In the genomic region with DNA sequence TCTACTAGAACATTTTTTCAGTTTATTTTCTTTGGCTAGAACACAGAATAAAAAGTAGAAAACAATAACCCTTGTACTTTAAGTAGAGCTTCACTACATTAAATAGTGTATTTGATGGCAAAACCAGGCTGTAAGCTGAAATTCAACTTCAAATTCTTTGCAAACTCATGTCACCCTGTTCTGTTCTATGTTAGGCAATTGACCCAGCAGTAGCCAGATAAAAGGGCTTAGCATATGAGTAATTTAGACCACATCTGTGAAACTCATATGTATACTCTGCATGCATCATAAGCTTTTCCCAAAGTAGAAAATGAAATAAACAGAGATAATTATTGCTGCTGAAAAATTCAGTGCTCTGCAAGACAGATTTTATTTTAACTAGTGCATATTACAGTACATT, we compare ENCODE assay signal across 13 cellular contexts.
DNase-seq lines count a peak whose midpoint lies in the region; ATAC-seq, FAIRE-seq and TF ChIP-seq lines count a peak whose summit lies in the region.
"Had no signal": no experiment of that assay in that cellular context is flagged by ENCODE, and none has a peak within 500 bp of the region (broad histone marks: within the 10 kb centered on the region; RNA-seq: fewer than 3 reads in every experiment).

No MANE protein-coding gene starts in this region.

- H3K36me3 ChIP-seq in GM23248 (ENCODE audit: low read depth) (no peaks in the 10 kb centered on the region), psoas muscle (ENCODE audit: insufficient read depth in 1 of 2, low read depth in 1 of 2) (no peaks in the 10 kb centered on the region), tibial nerve (no peaks in the 10 kb centered on the region)
- H3K36me3 ChIP-seq: BLaER1 treated with 17β-estradiol and CSF1 and Interleukin-3, amounts not matched to agents 10 nM and 100 nM; ovary had no signal

- H3K4me2 ChIP-seq in A549: 0 out of 3 replicates have a peak overlapping the region, but pooled peaks have one; percentile 2
- H3K4me2 ChIP-seq in GM23248 (ENCODE audit: unreplicated experiment): peak overlapping the region; percentile 10
- H3K4me2 ChIP-seq: BLaER1 treated with 17β-estradiol and CSF1 and Interleukin-3, amounts not matched to agents 10 nM and 100 nM had no signal

- no peak for TF ChIP-seq EP300 in A549 (IDR thresholded peaks at IDR 0.05)
- no peak for TF ChIP-seq EP300 in tibial nerve (IDR thresholded peaks at IDR 0.05)

- no peak for TF ChIP-seq CTCF in A549 (IDR thresholded peaks at IDR 0.05)
- TF ChIP-seq CTCF in foreskin keratinocyte (conservative IDR thresholded peaks at IDR 0.05): no peak
- no peak for TF ChIP-seq CTCF in psoas muscle (IDR thresholded peaks at IDR 0.05)
- no peak for TF ChIP-seq CTCF in tibial nerve (IDR thresholded peaks at IDR 0.05)

- no peaks in the 10 kb centered on the region for H3K79me2 ChIP-seq in GM23248 (ENCODE audit: insufficient read depth)

- H3K27me3 ChIP-seq in GM23248 (replicated peaks; ENCODE audit: insufficient read depth): no peaks in the 10 kb centered on the region
- H3K27me3 ChIP-seq in foreskin keratinocyte: no peaks in the 10 kb centered on the region
- no peaks in the 10 kb centered on the region for H3K27me3 ChIP-seq in psoas muscle (ENCODE audit: insufficient read depth in 3 of 3, low read length in 2 of 3)
- no peaks in the 10 kb centered on the region for H3K27me3 ChIP-seq in tibial nerve
- H3K27me3 ChIP-seq: BLaER1 treated with 17β-estradiol and CSF1 and Interleukin-3, amounts not matched to agents 10 nM and 100 nM; ovary had no signal

- POLR2A ChIA-PET in A549 (lab: Yijun Ruan, JAX): no interaction called here

- H3K27ac ChIP-seq in A549 (no peak overlapping the region), GM23248 (no peak overlapping the region), foreskin keratinocyte (no peak overlapping the region), psoas muscle (no peak overlapping the region), tibial nerve (no peak overlapping the region)
- H3K27ac ChIP-seq: BLaER1 treated with 17β-estradiol and CSF1 and Interleukin-3, amounts not matched to agents 10 nM and 100 nM; ovary had no signal

- in situ Hi-C loops in GM23248 (cut with MboI): no loop called here

- no peak overlapping the region for H2AFZ ChIP-seq in GM23248

- TF ChIP-seq POLR2A in A549 (IDR thresholded peaks at IDR 0.05; ENCODE audit: low read length) (no peak), tibial nerve (IDR thresholded peaks at IDR 0.05) (no peak)

- H3K9ac ChIP-seq in GM23248: no peak overlapping the region
- H3K9ac ChIP-seq: BLaER1 treated with 17β-estradiol and CSF1 and Interleukin-3, amounts not matched to agents 10 nM and 100 nM had no signal

- no peaks in the 10 kb centered on the region for H3K9me3 ChIP-seq in A549
- H3K9me3 ChIP-seq in GM23248 (ENCODE audit: low read depth): no peaks in the 10 kb centered on the region
- H3K9me3 ChIP-seq in psoas muscle: no peaks in the 10 kb centered on the region
- no peaks in the 10 kb centered on the region for H3K9me3 ChIP-seq in tibial nerve
- H3K9me3 ChIP-seq: BLaER1 treated with 17β-estradiol and CSF1 and Interleukin-3, amounts not matched to agents 10 nM and 100 nM; ovary had no signal

- H3K4me3 ChIP-seq in A549 (no peak overlapping the region), GM23248 (no peak overlapping the region), psoas muscle (no peak overlapping the region), tibial nerve (no peak overlapping the region)
- H3K4me3 ChIP-seq: BLaER1 treated with 17β-estradiol and CSF1 and Interleukin-3, amounts not matched to agents 10 nM and 100 nM; ovary had no signal

- H3K4me1 ChIP-seq in A549 (peaks cover 19% of the 10 kb centered on the region), GM23248 (ENCODE audit: insufficient read depth) (peaks cover 10% of the 10 kb centered on the region; the same call in 1 of the 2 replicates), foreskin keratinocyte (no peaks in the 10 kb centered on the region), psoas muscle (peaks cover 1% of the 10 kb centered on the region), tibial nerve (no peaks in the 10 kb centered on the region)

- no peak for FAIRE-seq in A549 (lab: Jason Lieb, UNC)
- FAIRE-seq: G401.6 had no signal

- DNase-seq in A549 (ENCODE audit: low read depth in 1 of 2, low spot score in 1 of 2) (no peak), GM23248 (peak; percentile 89), amniotic epithelial cell (ENCODE audit: low read depth) (peak; percentile 99), foreskin keratinocyte (peak in 1 of 2 donors; percentile 53), psoas muscle (no peak), tibial nerve (ENCODE audit: low spot score in 2 of 2) (no peak)
- DNase-seq in activated CD8-positive, alpha-beta memory T cell treated with anti-CD3 and anti-CD28 coated beads for 24 hours: no peak
- no peak for DNase-seq in stimulated activated CD4-positive, alpha-beta T cell treated with anti-CD3 and anti-CD28 coated beads, Interleukin-4, amount 100 ng/mL, for 4 hours
- DNase-seq: effector CD4-positive, alpha-beta T cell; ovary; stimulated activated CD4-positive, alpha-beta T cell treated with anti-CD3 and anti-CD28 coated beads, Interleukin-1b, Interleukin-23, amount 100 ng/mL, for 48 hours had no signal

- CTCF ChIA-PET in A549 (lab: Yijun Ruan, JAX): interaction anchor here (0.7 to 1.6 kb wide), 2 partner anchors 64 to 151 kb away, joined by 3 to 5 read pairs; no protein-coding TSS in a partner anchor

- H3F3A ChIP-seq in GM23248 (ENCODE audit: insufficient read depth): peaks cover 13% of the 10 kb centered on the region

- H3K9me2 ChIP-seq in GM23248 (ENCODE audit: insufficient read depth): no peaks in the 10 kb centered on the region

- no peaks in the 10 kb centered on the region for H4K20me1 ChIP-seq in GM23248 (ENCODE audit: insufficient read depth)
- H4K20me1 ChIP-seq: BLaER1 treated with 17β-estradiol and CSF1 and Interleukin-3, amounts not matched to agents 10 nM and 100 nM had no signal

- intact Hi-C loops in psoas muscle (cut with DNase I): loop anchor here in 1 of 2 donors (5.0 to 10.0 kb wide), 2 partner anchors 148 to 220 kb away; no protein-coding TSS in a partner anchor

- ATAC-seq in A549: no peak
- peak; percentile 47 for ATAC-seq in foreskin keratinocyte
- no peak for ATAC-seq in psoas muscle

- no peak for TF ChIP-seq RAD21 in A549 (conservative IDR thresholded peaks at IDR 0.05 in 1 of 2, IDR thresholded peaks at IDR 0.05 in 1 of 2)

TF ChIP-seq in A549, 52 proteins besides CTCF, POLR2A, EP300 and RAD21:
- no peak for TF ChIP-seq JUN (IDR thresholded peaks at IDR 0.05)
- TF ChIP-seq RARB (CRISPR knock-in tag; IDR thresholded peaks at IDR 0.05): no peak
- TF ChIP-seq POLR2AphosphoS2 (conservative IDR thresholded peaks at IDR 0.05; ENCODE audit: low read length): no peak
- TF ChIP-seq ZC3H11A (IDR thresholded peaks at IDR 0.05): no peak
- no peak for TF ChIP-seq HMGXB4 (CRISPR knock-in tag; IDR thresholded peaks at IDR 0.05; ENCODE audit: borderline replicate concordance)
- no peak for TF ChIP-seq FOSL2 (IDR thresholded peaks at IDR 0.05)
- TF ChIP-seq FOSL2 (CRISPR knock-in tag; IDR thresholded peaks at IDR 0.05): no peak
- TF ChIP-seq PHF8 (IDR thresholded peaks at IDR 0.05; ENCODE audit: borderline replicate concordance, low read depth): no peak
- no peak for TF ChIP-seq CHD2 (IDR thresholded peaks at IDR 0.05; ENCODE audit: low read length, partially characterized antibody)
- TF ChIP-seq GATA3 (IDR thresholded peaks at IDR 0.05; ENCODE audit: borderline replicate concordance): no peak
- TF ChIP-seq BCL3 (IDR thresholded peaks at IDR 0.05): no peak
- TF ChIP-seq FOXS1 (CRISPR knock-in tag; IDR thresholded peaks at IDR 0.05): no peak
- TF ChIP-seq, protein P1, sequence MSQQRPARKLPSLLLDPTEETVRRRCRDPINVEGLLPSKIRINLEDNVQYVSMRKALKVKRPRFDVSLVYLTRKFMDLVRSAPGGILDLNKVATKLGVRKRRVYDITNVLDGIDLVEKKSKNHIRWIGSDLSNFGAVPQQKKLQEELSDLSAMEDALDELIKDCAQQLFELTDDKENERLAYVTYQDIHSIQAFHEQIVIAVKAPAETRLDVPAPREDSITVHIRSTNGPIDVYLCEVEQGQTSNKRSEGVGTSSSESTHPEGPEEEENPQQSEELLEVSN (IDR thresholded peaks at IDR 0.05; ENCODE audit: borderline replicate concordance, low read depth): no peak
- TF ChIP-seq HOXB5 (CRISPR knock-in tag; IDR thresholded peaks at IDR 0.05): no peak
- no peak for TF ChIP-seq ATOH8 (CRISPR knock-in tag; IDR thresholded peaks at IDR 0.05; ENCODE audit: low read depth)
- TF ChIP-seq MAFK (IDR thresholded peaks at IDR 0.05; ENCODE audit: partially characterized antibody): no peak
TF ChIP-seq in A549: peak in this region for 0.

Comparison
In these comparisons a context has a peak if more than half of its experiments do, and no peak if none do; other contexts are left out.
1. DNase-seq: peak in GM23248 (single experiment) and amniotic epithelial cell (single experiment); none in A549 (0 of 2), psoas muscle (0 of 2), activated CD8-positive, alpha-beta memory T cell treated with anti-CD3 and anti-CD28 coated beads for 24 hours (single experiment), tibial nerve (0 of 2) and stimulated activated CD4-positive, alpha-beta T cell treated with anti-CD3 and anti-CD28 coated beads, Interleukin-4, amount 100 ng/mL, for 4 hours (0 of 2).